ENCODE assay signal across 19 cellular contexts in the genomic region with DNA sequence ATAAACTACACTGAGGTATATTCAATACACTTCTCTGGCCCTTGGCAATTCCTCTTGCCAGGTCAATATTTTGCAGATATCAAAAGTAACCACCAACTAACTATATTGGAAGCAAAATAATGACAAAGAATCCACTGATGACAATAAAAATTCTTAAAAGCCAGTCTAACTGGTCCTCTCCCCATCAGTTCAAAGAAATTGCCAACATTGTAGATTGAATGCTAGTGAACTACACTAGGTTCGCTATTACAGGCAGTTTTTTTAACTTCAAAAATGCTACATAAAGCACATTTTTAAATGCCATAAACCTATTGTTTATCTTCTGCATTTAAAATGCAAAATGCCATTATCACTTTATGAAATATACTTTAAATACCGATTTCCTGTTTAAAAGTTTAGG. TPM values are rescaled to one million over a fixed set of nuclear protein-coding genes. Genes with fewer than 3 reads are reported as not detected.
DNase-seq lines count a peak whose midpoint lies in the region; ATAC-seq and TF ChIP-seq lines count a peak whose summit lies in the region.
"Had no signal": no experiment of that assay in that cellular context is flagged by ENCODE, and none has a peak within 500 bp of the region (broad histone marks: within the 10 kb centered on the region; RNA-seq: fewer than 3 reads in every experiment).

No MANE protein-coding gene starts in this region.

- H3K36me3 ChIP-seq in mesodermal cell (ENCODE audit: control insufficient read depth, insufficient read depth, low read length) = peaks cover 15% of the 10 kb centered on the region
- no peaks in the 10 kb centered on the region for H3K36me3 ChIP-seq in ovary
- H3K36me3 ChIP-seq: thoracic aorta had no signal

- intact Hi-C loops in ovary (cut with DNase I) = loop anchor here in 1 of 4 donors (5.0 kb wide), 1 partner anchor 164 kb away; no protein-coding TSS in a partner anchor

- H3K27ac Mint-ChIP-seq in activated T-cell treated with anti-CD3 and anti-CD28 coated beads, Interleukin-2, amount 50 U/mL, for 72 hours = peak overlapping the region; percentile 24
- H3K27ac Mint-ChIP-seq in brain = peak overlapping the region in 3 of 5 experiments; percentile 55 to 99 (median 93)
- H3K27ac Mint-ChIP-seq: activated CD4-positive, alpha-beta T cell treated with anti-CD3 and anti-CD28 coated beads, Interleukin-2, amount 10 ng/mL, durations not matched to agents 24 days and 14 days; CD14-positive monocyte had no signal

- H3K27me3 ChIP-seq in ovary = no peaks in the 10 kb centered on the region

- H3K4me3 ChIP-seq in mesodermal cell (ENCODE audit: extremely low read depth, insufficient read depth, low read length, poor library complexity, severe bottlenecking) (peak overlapping the region; percentile 16), ovary (no peak overlapping the region)
- H3K4me3 ChIP-seq: thoracic aorta had no signal

- no peak for ATAC-seq in activated T-cell treated with anti-CD3 and anti-CD28 coated beads, Interleukin-2, amount 50 U/mL, for 72 hours (replicated peaks in 1 of 2)
- ATAC-seq in GM19035 (IDR thresholded peaks at IDR 0.05; ENCODE audit: unreplicated experiment) = no peak

- DNase-seq in activated T-cell treated with anti-CD3 and anti-CD28 coated beads, Interleukin-2, amount 50 U/mL, for 72 hours = no peak
- DNase-seq in activated T-cell treated with anti-CD3 and anti-CD28 coated beads, Interleukin-2, amount 50 U/mL, for 48 hours = no peak
- DNase-seq in superior temporal gyrus (ENCODE audit: extremely low spot score) = peak; percentile 53
- DNase-seq in ovary = no peak
- no peak for DNase-seq in NCI-H526 (lab: John Stamatoyannopoulos, UW)
- DNase-seq: 8988T; activated CD4-positive, alpha-beta T cell treated with anti-CD3 and anti-CD28 coated beads, Interleukin-2, amount 10 ng/mL, durations not matched to agents 24 days and 14 days; activated naive CD8-positive, alpha-beta T cell treated with anti-CD3 and anti-CD28 coated beads for 36 hours; activated T-cell treated with anti-CD3 and anti-CD28 coated beads for 4 hours; glutamatergic neuron; GOT3; kidney; NCI-H510A; OCI-M1 had no signal

- WGBS in mesodermal cell (ENCODE audit: insufficient coverage in 2 of 2), 2 experiments = 89 to 100% methylated on average over 1 of the region's 2 CpGs
- WGBS in ovary, 3 donors = 83 to 93% (median 86%) methylated on average over 2 of the region's 2 CpGs

- H3K4me1 ChIP-seq in mesodermal cell (ENCODE audit: control insufficient read depth, insufficient read depth, low read length, poor library complexity, severe bottlenecking) (peaks cover 7% of the 10 kb centered on the region), ovary (ENCODE audit: insufficient read depth) (peaks cover 2% of the 10 kb centered on the region)

- TF ChIP-seq POLR2A in ovary (IDR thresholded peaks at IDR 0.05) = no peak

- peaks cover 48% of the 10 kb centered on the region for H3K4me1 Mint-ChIP-seq in activated T-cell treated with anti-CD3 and anti-CD28 coated beads, Interleukin-2, amount 50 U/mL, for 72 hours (ENCODE audit: low read depth)
- H3K4me1 Mint-ChIP-seq in brain = peaks cover 56% of the 10 kb centered on the region

- TF ChIP-seq EP300 in ovary (IDR thresholded peaks at IDR 0.05) = no peak

- no peak overlapping the region for H3K27ac ChIP-seq in mesodermal cell (ENCODE audit: low read depth, low read length, severe bottlenecking)
- H3K27ac ChIP-seq in ovary = no peak overlapping the region
- H3K27ac ChIP-seq: thoracic aorta had no signal

- H3K9me3 Mint-ChIP-seq in activated T-cell treated with anti-CD3 and anti-CD28 coated beads, Interleukin-2, amount 50 U/mL, for 72 hours = no peaks in the 10 kb centered on the region
- peaks cover 0 to 4% (median 0%) of the 10 kb centered on the region in 5 experiments for H3K9me3 Mint-ChIP-seq in brain
- H3K9me3 Mint-ChIP-seq: activated CD4-positive, alpha-beta T cell treated with anti-CD3 and anti-CD28 coated beads, Interleukin-2, amount 10 ng/mL, durations not matched to agents 24 days and 14 days; activated naive CD8-positive, alpha-beta T cell treated with anti-CD3 and anti-CD28 coated beads for 36 hours; CD14-positive monocyte had no signal

- peaks cover 3% of the 10 kb centered on the region in 2 donors for H3K36me3 Mint-ChIP-seq in activated T-cell treated with anti-CD3 and anti-CD28 coated beads, Interleukin-2, amount 50 U/mL, for 72 hours (ENCODE audit: insufficient read depth in 2 of 2)
- H3K36me3 Mint-ChIP-seq in brain = peaks cover 9% of the 10 kb centered on the region
- H3K36me3 Mint-ChIP-seq: CD14-positive monocyte had no signal

- H3K27me3 Mint-ChIP-seq in activated T-cell treated with anti-CD3 and anti-CD28 coated beads, Interleukin-2, amount 50 U/mL, for 72 hours (ENCODE audit: low read depth) = no peaks in the 10 kb centered on the region
- no peaks in the 10 kb centered on the region for H3K27me3 Mint-ChIP-seq in brain
- H3K27me3 Mint-ChIP-seq: activated CD4-positive, alpha-beta T cell treated with anti-CD3 and anti-CD28 coated beads, Interleukin-2, amount 10 ng/mL, durations not matched to agents 24 days and 14 days; activated naive CD8-positive, alpha-beta T cell treated with anti-CD3 and anti-CD28 coated beads for 36 hours had no signal

- H3K4me3 Mint-ChIP-seq in activated T-cell treated with anti-CD3 and anti-CD28 coated beads, Interleukin-2, amount 50 U/mL, for 72 hours = peak overlapping the region; percentile 52 to 99
- H3K4me3 Mint-ChIP-seq in brain = peak overlapping the region; percentile 89 to 96 (median 92)
- H3K4me3 Mint-ChIP-seq: CD14-positive monocyte had no signal

- H3K9me3 ChIP-seq in mesodermal cell (ENCODE audit: control insufficient read depth, low read length) (no peaks in the 10 kb centered on the region), ovary (no peaks in the 10 kb centered on the region)
- H3K9me3 ChIP-seq: thoracic aorta had no signal

- TF ChIP-seq CTCF in brain (conservative IDR thresholded peaks at IDR 0.05) = no peak
- no peak for TF ChIP-seq CTCF in ovary (IDR thresholded peaks at IDR 0.05)

RNA-seq across cellular contexts. Expression of a gene that starts 4.0 kb away (rescaled TPM):
- total RNA-seq in activated T-cell treated with anti-CD3 and anti-CD28 coated beads, Interleukin-2, amount 50 U/mL, for 72 hours = 10 to 100 TPM; 54.4 to 61.9 TPM
- polyA plus RNA-seq in brain (ENCODE audit: insufficient read depth, low read depth, low replicate concordance) = 12.1 TPM
- polyA plus RNA-seq in mesodermal cell (2013, experiment 1 of 2) = 58.7 TPM
- polyA plus RNA-seq in mesodermal cell (2013, experiment 2 of 2) = 57.4 TPM
- total RNA-seq in ovary = 10 to 100 TPM; 28.0 to 59.2 (median 31.4) TPM
- 10 to 100 TPM; 13.8 to 23.0 TPM for polyA plus RNA-seq in ovary
